In genomic region chr20:48919882-48920526, GRCh38 we compare ENCODE assay signal across 8 cellular contexts. TPM values are rescaled to one million over a fixed set of nuclear protein-coding genes. Genes with fewer than 3 reads are reported as not detected.
DNase-seq lines count a peak whose midpoint lies in the region; ATAC-seq and TF ChIP-seq lines count a peak whose summit lies in the region.
"Had no signal": no experiment of that assay in that cellular context is flagged by ENCODE, and none has a peak within 500 bp of the region (broad histone marks: within the 10 kb centered on the region; RNA-seq: fewer than 3 reads in every experiment).

No MANE protein-coding gene starts in this region.

- H3K9me3 ChIP-seq in CD8-positive, alpha-beta memory T cell (ENCODE audit: low read length) = no peaks in the 10 kb centered on the region
- no peaks in the 10 kb centered on the region for H3K9me3 ChIP-seq in Loucy (ENCODE audit: insufficient read depth, low read depth, low read length)

- H3K9me3 Mint-ChIP-seq in CD8-positive, alpha-beta memory T cell = no peaks in the 10 kb centered on the region
- H3K9me3 Mint-ChIP-seq in activated naive CD8-positive, alpha-beta T cell treated with anti-CD3 and anti-CD28 coated beads, Interleukin-2, amount 10 ng/mL, durations not matched to agents 7 days and 5 days = no peaks in the 10 kb centered on the region
- no peaks in the 10 kb centered on the region for H3K9me3 Mint-ChIP-seq in naive thymus-derived CD8-positive, alpha-beta T cell

- peaks cover 35 to 44% (median 42%) of the 10 kb centered on the region in 3 donors for H3K4me1 Mint-ChIP-seq in CD8-positive, alpha-beta memory T cell
- peaks cover 30% of the 10 kb centered on the region for H3K4me1 Mint-ChIP-seq in activated naive CD8-positive, alpha-beta T cell treated with anti-CD3 and anti-CD28 coated beads, Interleukin-2, amount 10 ng/mL, durations not matched to agents 7 days and 5 days
- peaks cover 28 to 48% (median 42%) of the 10 kb centered on the region in 4 donors for H3K4me1 Mint-ChIP-seq in naive thymus-derived CD8-positive, alpha-beta T cell

- peaks cover 27% of the 10 kb centered on the region for H3K4me1 ChIP-seq in CD8-positive, alpha-beta memory T cell (ENCODE audit: insufficient read depth, low read length)
- peaks cover 37% of the 10 kb centered on the region for H3K4me1 ChIP-seq in Loucy (ENCODE audit: insufficient read depth, low read length, poor library complexity, severe bottlenecking)

- peak overlapping the region; percentile 73 for H3K4me2 ChIP-seq in Loucy (ENCODE audit: low read depth, low read length, poor library complexity, severe bottlenecking)

- H3K27ac Mint-ChIP-seq in CD8-positive, alpha-beta memory T cell = peak overlapping the region; percentile 94 to 100 (median 98)
- H3K27ac Mint-ChIP-seq in activated naive CD8-positive, alpha-beta T cell treated with anti-CD3 and anti-CD28 coated beads, Interleukin-2, amount 10 ng/mL, durations not matched to agents 7 days and 5 days = peak overlapping the region; percentile 96
- H3K27ac Mint-ChIP-seq in naive thymus-derived CD8-positive, alpha-beta T cell = peak overlapping the region; percentile 83 to 100 (median 98)

- H3K79me2 ChIP-seq in Loucy (ENCODE audit: insufficient read depth, low read length) = peaks cover 36% of the 10 kb centered on the region

- DNase-seq in CD8-positive, alpha-beta memory T cell = no peak
- DNase-seq in activated naive CD8-positive, alpha-beta T cell treated with anti-CD3 and anti-CD28 coated beads, Interleukin-2, amount 10 ng/mL, durations not matched to agents 7 days and 5 days = no peak
- DNase-seq in naive thymus-derived CD8-positive, alpha-beta T cell = no peak
- DNase-seq in NK-92 (lab: John Stamatoyannopoulos, UW; ENCODE audit: unreplicated experiment) (no peak), NCI-H446 (lab: John Stamatoyannopoulos, UW) (no peak)
- DNase-seq: NCI-H1417 had no signal

- ATAC-seq in activated naive CD8-positive, alpha-beta T cell treated with anti-CD3 and anti-CD28 coated beads, Interleukin-2, amount 10 ng/mL, durations not matched to agents 7 days and 5 days (ENCODE audit: low read depth) = no peak
- ATAC-seq in naive thymus-derived CD8-positive, alpha-beta T cell = no peak
- no peak for ATAC-seq in GM21576 (IDR thresholded peaks at IDR 0.05; ENCODE audit: unreplicated experiment)

- peaks cover 0 to 8% (median 0%) of the 10 kb centered on the region in 3 donors for H3K36me3 Mint-ChIP-seq in CD8-positive, alpha-beta memory T cell
- peaks cover 6% of the 10 kb centered on the region for H3K36me3 Mint-ChIP-seq in activated naive CD8-positive, alpha-beta T cell treated with anti-CD3 and anti-CD28 coated beads, Interleukin-2, amount 10 ng/mL, durations not matched to agents 7 days and 5 days
- H3K36me3 Mint-ChIP-seq in naive thymus-derived CD8-positive, alpha-beta T cell = no peaks in the 10 kb centered on the region

- H2AFZ ChIP-seq in Loucy (ENCODE audit: low read length) = no peak overlapping the region

- no peak for TF ChIP-seq CTCF in Loucy (conservative IDR thresholded peaks at IDR 0.05; ENCODE audit: low read length)

- no peaks in the 10 kb centered on the region for H3K27me3 ChIP-seq in CD8-positive, alpha-beta memory T cell (ENCODE audit: insufficient read depth, low read length, poor library complexity, severe bottlenecking)
- H3K27me3 ChIP-seq in Loucy (ENCODE audit: insufficient read depth, low read length, poor library complexity, severe bottlenecking) = no peaks in the 10 kb centered on the region

- H3K4me3 Mint-ChIP-seq in CD8-positive, alpha-beta memory T cell = peak overlapping the region; percentile 90 to 99 (median 94)
- H3K4me3 Mint-ChIP-seq in activated naive CD8-positive, alpha-beta T cell treated with anti-CD3 and anti-CD28 coated beads, Interleukin-2, amount 10 ng/mL, durations not matched to agents 7 days and 5 days = peak overlapping the region; percentile 97
- H3K4me3 Mint-ChIP-seq in naive thymus-derived CD8-positive, alpha-beta T cell = peak overlapping the region; percentile 92 to 100 (median 98)

- H3F3A ChIP-seq in Loucy (ENCODE audit: low read depth) = no peaks in the 10 kb centered on the region

- H4K20me1 ChIP-seq in Loucy (ENCODE audit: insufficient read depth, low read length, poor library complexity, severe bottlenecking) = peaks cover 18% of the 10 kb centered on the region

- H3K27ac ChIP-seq in CD8-positive, alpha-beta memory T cell (ENCODE audit: low read depth, low read length) = peak overlapping the region; percentile 90

- H3K27me3 Mint-ChIP-seq in CD8-positive, alpha-beta memory T cell = peaks cover 0 to 1% of the 10 kb centered on the region in 2 donors
- peaks cover 6% of the 10 kb centered on the region for H3K27me3 Mint-ChIP-seq in activated naive CD8-positive, alpha-beta T cell treated with anti-CD3 and anti-CD28 coated beads, Interleukin-2, amount 10 ng/mL, durations not matched to agents 7 days and 5 days
- H3K27me3 Mint-ChIP-seq in naive thymus-derived CD8-positive, alpha-beta T cell = no peaks in the 10 kb centered on the region

- peak overlapping the region; percentile 97 for H3K9ac ChIP-seq in Loucy (ENCODE audit: low read depth, low read length, poor library complexity, severe bottlenecking)

- CTCF ChIA-PET in CD8-positive, alpha-beta memory T cell (lab: Charles Lee) = interaction anchor here (1.7 kb wide), 1 partner anchor 262 kb away, joined by 5 read pairs; no protein-coding TSS in a partner anchor

- no peaks in the 10 kb centered on the region for H3K9me2 ChIP-seq in Loucy (replicated peaks; ENCODE audit: low read depth, low read length)

- H3K36me3 ChIP-seq in CD8-positive, alpha-beta memory T cell (ENCODE audit: insufficient read depth, low read length) = no peaks in the 10 kb centered on the region
- no peaks in the 10 kb centered on the region for H3K36me3 ChIP-seq in Loucy (ENCODE audit: insufficient read depth, low read length)

- POLR2A ChIA-PET in CD8-positive, alpha-beta memory T cell (lab: Charles Lee) = no interaction called here
- POLR2A ChIA-PET in activated naive CD8-positive, alpha-beta T cell treated with anti-CD3 and anti-CD28 coated beads, Interleukin-2, amount 10 ng/mL, durations not matched to agents 7 days and 5 days (lab: Charles Lee) = interaction anchor here (1.2 kb wide), 1 partner anchor 27 kb away, joined by 3 read pairs; no protein-coding TSS in a partner anchor
- POLR2A ChIA-PET in naive thymus-derived CD8-positive, alpha-beta T cell (lab: Charles Lee) = interaction anchor here (0.8 kb wide), 1 partner anchor 11 kb away, joined by 3 read pairs; no protein-coding TSS in a partner anchor

- peak overlapping the region; percentile 98 for H3K4me3 ChIP-seq in CD8-positive, alpha-beta memory T cell (ENCODE audit: low read length)
- H3K4me3 ChIP-seq in Loucy (ENCODE audit: low read length, poor library complexity, severe bottlenecking) = peak overlapping the region; percentile 100

RNA-seq across cellular contexts. Expression of gene ARFGEF2, which starts 1.5 kb away (rescaled TPM):
- 10 to 100 TPM; 36.6 to 37.6 TPM for total RNA-seq in CD8-positive, alpha-beta memory T cell
- 9.5 TPM for polyA plus RNA-seq in CD8-positive, alpha-beta memory T cell
- 10 to 100 TPM; 19.8 to 20.6 TPM for total RNA-seq in activated naive CD8-positive, alpha-beta T cell treated with anti-CD3 and anti-CD28 coated beads, Interleukin-2, amount 10 ng/mL, durations not matched to agents 7 days and 5 days
- 10 to 100 TPM; 28.3 to 37.0 TPM for total RNA-seq in naive thymus-derived CD8-positive, alpha-beta T cell
- polyA plus RNA-seq in naive thymus-derived CD8-positive, alpha-beta T cell = 10 to 100 TPM in 2 of 3 donors, 1 to 10 TPM in 1; 9.4 to 12.5 (median 10.8) TPM
